ENCODE assay signal across 24 cellular contexts in genomic region chr10:9869185-9869584, GRCh38.
"Had no signal": no experiment of that assay in that cellular context is flagged by ENCODE, and none has a peak within 500 bp of the region (broad histone marks: within the 10 kb centered on the region; RNA-seq: fewer than 3 reads in every experiment).

No MANE protein-coding gene starts in this region.

- H3K27ac ChIP-seq: foreskin keratinocyte, heart left ventricle, left lung, pancreas, psoas muscle, tibial nerve had no signal

- H3K9me3 ChIP-seq: heart left ventricle, pancreas, psoas muscle, tibial nerve had no signal

- H3K4me1 ChIP-seq: foreskin keratinocyte, heart left ventricle, left lung, pancreas, psoas muscle, tibial nerve had no signal

- H3K4me3 ChIP-seq: heart left ventricle, left lung, lung, pancreas, psoas muscle, tibial nerve had no signal

- DNase-seq: activated CD4-positive, alpha-beta memory T cell treated with anti-CD3 and anti-CD28 coated beads for 36 hours; activated CD4-positive, alpha-beta T cell treated with anti-CD3 and anti-CD28 coated beads, Interleukin-2, amount 10 ng/mL, durations not matched to agents 24 days and 14 days; activated CD4-positive, CD25-positive, alpha-beta regulatory T cell treated with anti-CD3 and anti-CD28 coated beads, Interleukin-2, amount 50 U/mL, for 72 hours; activated CD8-positive, alpha-beta memory T cell treated with anti-CD3 and anti-CD28 coated beads, Interleukin-2, amount 50 U/mL, for 48 hours; activated gamma-delta T cell; activated naive CD4-positive, alpha-beta T cell treated with anti-CD3 and anti-CD28 coated beads, Interleukin-2, amount 50 U/mL, for 16 hours; activated T-cell treated with anti-CD3 and anti-CD28 coated beads, Interleukin-2, amount 50 U/mL, for 24 hours; amniotic stem cell; foreskin keratinocyte; heart left ventricle; hypothalamus; immature natural killer cell; kidney; left lung; nucleus accumbens; psoas muscle; stimulated activated CD4-positive, alpha-beta T cell treated with anti-CD3 and anti-CD28 coated beads, Interleukin-2, amount 100 ng/mL, for 48 hours; stimulated activated naive CD4-positive, alpha-beta T cell treated with Interleukin-2 at 50 U/mL for 16 hours; T-helper 9 cell had no signal

- ATAC-seq: foreskin keratinocyte, heart left ventricle, left lung, psoas muscle had no signal

- H3K36me3 ChIP-seq: heart left ventricle, left lung, pancreas, tibial nerve had no signal

- FAIRE-seq: astrocyte, endothelial cell of umbilical vein, kidney, pancreas had no signal

- H3K27me3 ChIP-seq: foreskin keratinocyte, heart left ventricle, left lung, pancreas, tibial nerve had no signal
